In the genomic region with DNA sequence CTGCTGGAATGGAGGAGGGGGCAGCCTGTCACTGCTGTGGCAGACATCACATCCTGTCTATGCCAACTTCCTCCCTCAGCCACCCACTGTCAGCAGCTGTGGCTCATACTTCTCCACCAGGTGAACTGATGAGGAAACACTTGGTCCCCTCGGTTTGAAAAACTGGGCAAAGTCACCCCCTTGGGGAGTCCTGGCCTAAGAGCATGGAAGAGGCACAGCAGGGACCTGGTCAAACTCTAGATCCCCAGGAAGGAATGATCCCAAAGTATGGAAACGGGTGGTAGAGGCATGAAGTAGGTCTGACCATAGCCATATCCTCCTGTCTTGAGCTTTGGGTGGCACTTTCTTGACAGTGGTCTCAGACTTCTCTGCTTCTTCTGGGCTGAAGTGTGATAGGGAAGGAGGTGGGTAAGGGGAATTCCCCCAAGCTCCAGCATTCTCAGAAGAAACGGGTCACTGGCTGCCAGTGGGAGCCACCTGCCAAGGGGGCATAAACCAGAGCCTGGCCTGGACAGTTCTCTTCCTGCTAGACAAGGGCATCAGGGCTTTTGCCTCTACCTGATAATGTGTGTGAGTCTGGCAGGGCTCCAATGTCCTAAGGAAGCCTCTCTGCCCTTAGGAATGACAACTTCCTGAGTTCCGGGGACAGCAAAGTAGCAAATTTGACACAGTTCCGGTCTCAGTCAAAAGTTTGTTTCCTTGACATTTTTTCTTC, we compare ENCODE assay signal across 8 cellular contexts. TPM values are rescaled to one million over a fixed set of nuclear protein-coding genes. Genes with fewer than 3 reads are reported as not detected.
DNase-seq lines count a peak whose midpoint lies in the region; ATAC-seq, FAIRE-seq and TF ChIP-seq lines count a peak whose summit lies in the region.

No MANE protein-coding gene starts in this region.

- H3K4me1 Mint-ChIP-seq in CD8-positive, alpha-beta T cell (ENCODE audit: low read depth) = peaks cover 97% of the 10 kb centered on the region
- H3K4me1 Mint-ChIP-seq in T-helper 2 cell treated with Interferon-gamma antibody and Interleukin-4, amounts not matched to agents 5 μg/mL and 100 μg/mL, for 36 hours (ENCODE audit: low read depth) = peaks cover 68% of the 10 kb centered on the region

- no peaks in the 10 kb centered on the region for H3K27me3 ChIP-seq in CD8-positive, alpha-beta T cell (ENCODE audit: insufficient read depth, low read length)
- H3K27me3 ChIP-seq in small intestine (ENCODE audit: control insufficient read depth in 2 of 2, insufficient read depth in 2 of 2, low read length in 2 of 2) = no peaks in the 10 kb centered on the region

- ATAC-seq in CD8-positive, alpha-beta T cell = peak; percentile 91

- POLR2A ChIA-PET in CD8-positive, alpha-beta T cell (lab: Charles Lee) = interaction anchor here (0.7 to 4.4 kb wide), 14 partner anchors 8 to 70 kb away, joined by 3 to 25 read pairs (median 5); a partner anchor contains a TSS

- no peaks in the 10 kb centered on the region for H3K27me3 Mint-ChIP-seq in CD8-positive, alpha-beta T cell (ENCODE audit: low read depth)
- H3K27me3 Mint-ChIP-seq in T-helper 2 cell treated with Interferon-gamma antibody and Interleukin-4, amounts not matched to agents 5 μg/mL and 100 μg/mL, for 36 hours (ENCODE audit: low read depth) = no peaks in the 10 kb centered on the region

- peak overlapping the region; percentile 50 for H3K27ac ChIP-seq in CD8-positive, alpha-beta T cell (ENCODE audit: low read depth, low read length)
- H3K27ac ChIP-seq in small intestine (ENCODE audit: low read depth in 1 of 2, low read length in 1 of 2) = peak overlapping the region in 1 of 2 donors; percentile 94

- peak; percentile 34 to 80 (median 68) for DNase-seq in CD8-positive, alpha-beta T cell
- no peak for DNase-seq in T-helper 2 cell treated with Interferon-gamma antibody and Interleukin-4, amounts not matched to agents 5 μg/mL and 100 μg/mL, for 36 hours (ENCODE audit: low spot score)
- peak; percentile 74 for DNase-seq in central memory CD4-positive, alpha-beta T cell
- DNase-seq in small intestine (peak; percentile 16), A172 (ENCODE audit: low spot score) (no peak), NCI-H1930 (lab: John Stamatoyannopoulos, UW) (no peak), NCI-H510A (lab: John Stamatoyannopoulos, UW) (no peak), GM19238 (ENCODE audit: insufficient read length, low spot score) (no peak)

- no peak for FAIRE-seq in small intestine (lab: Jason Lieb, UNC)

- peak overlapping the region; percentile 98 for H3K27ac Mint-ChIP-seq in CD8-positive, alpha-beta T cell
- peak overlapping the region; percentile 84 for H3K27ac Mint-ChIP-seq in T-helper 2 cell treated with Interferon-gamma antibody and Interleukin-4, amounts not matched to agents 5 μg/mL and 100 μg/mL, for 36 hours

- WGBS in small intestine, 3 donors = 45 to 61% (median 58%) methylated on average over 5 of the region's 5 CpGs

- H3K4me1 ChIP-seq in CD8-positive, alpha-beta T cell (ENCODE audit: insufficient read depth, low read length) = peaks cover 78% of the 10 kb centered on the region
- peaks cover 0 to 19% of the 10 kb centered on the region in 2 donors for H3K4me1 ChIP-seq in small intestine (ENCODE audit: control insufficient read depth in 2 of 2, insufficient read depth in 1 of 2, low read depth in 1 of 2, low read length in 1 of 2)

- H3K4me3 Mint-ChIP-seq in CD8-positive, alpha-beta T cell = peak overlapping the region; percentile 75
- peak overlapping the region; percentile 49 for H3K4me3 Mint-ChIP-seq in T-helper 2 cell treated with Interferon-gamma antibody and Interleukin-4, amounts not matched to agents 5 μg/mL and 100 μg/mL, for 36 hours

- H3K9me3 ChIP-seq in CD8-positive, alpha-beta T cell (ENCODE audit: low read length) = no peaks in the 10 kb centered on the region
- H3K9me3 ChIP-seq in small intestine (ENCODE audit: control insufficient read depth, low read depth) = no peaks in the 10 kb centered on the region

- H3K36me3 Mint-ChIP-seq in CD8-positive, alpha-beta T cell = peaks cover 11% of the 10 kb centered on the region
- peaks cover 6% of the 10 kb centered on the region for H3K36me3 Mint-ChIP-seq in T-helper 2 cell treated with Interferon-gamma antibody and Interleukin-4, amounts not matched to agents 5 μg/mL and 100 μg/mL, for 36 hours (ENCODE audit: low read depth)

- H3K9me3 Mint-ChIP-seq in CD8-positive, alpha-beta T cell = no peaks in the 10 kb centered on the region
- H3K9me3 Mint-ChIP-seq in T-helper 2 cell treated with Interferon-gamma antibody and Interleukin-4, amounts not matched to agents 5 μg/mL and 100 μg/mL, for 36 hours = no peaks in the 10 kb centered on the region

- CTCF ChIA-PET in CD8-positive, alpha-beta T cell (lab: Charles Lee) = interaction anchor here (0.9 to 7.0 kb wide), 6 partner anchors 9 to 107 kb away, joined by 3 to 65 read pairs (median 6); a partner anchor contains a TSS

- intact Hi-C loops in CD8-positive, alpha-beta T cell (cut with DNase I, micrococcal nuclease) = loop anchor here (1.0 to 5.0 kb wide), 6 partner anchors 8 to 1764 kb away; a partner anchor contains a TSS

- peak overlapping the region; percentile 7 for H3K4me3 ChIP-seq in CD8-positive, alpha-beta T cell (ENCODE audit: low read depth, low read length)
- no peak overlapping the region for H3K4me3 ChIP-seq in small intestine (ENCODE audit: low read depth in 1 of 2, low read length in 2 of 2)

- no peak for TF ChIP-seq CTCF in CD8-positive, alpha-beta T cell (IDR thresholded peaks at IDR 0.05)

- H3K36me3 ChIP-seq in CD8-positive, alpha-beta T cell (ENCODE audit: insufficient read depth, low read length) = no peaks in the 10 kb centered on the region
- no peaks in the 10 kb centered on the region for H3K36me3 ChIP-seq in small intestine (ENCODE audit: control insufficient read depth in 2 of 2, insufficient read depth in 2 of 2, low read length in 2 of 2)

RNA-seq across cellular contexts. Expression of a gene that starts 36.0 kb away (rescaled TPM):
- total RNA-seq in CD8-positive, alpha-beta T cell = 10 to 100 TPM; 27.9 to 31.9 TPM
- polyA plus RNA-seq in small intestine = 1 to 10 TPM in 2 of 3 donors, under 1 TPM in 1; 0.89 to 4.6 (median 3.5) TPM
- 16.4 and 16.6 TPM in 2 replicates for total RNA-seq in A172 (2014; rRNA removed; shearing (Covaris generic))

RNA-seq across cellular contexts. Expression of a gene that starts 47.8 kb away (rescaled TPM):
- 1 to 10 TPM; 3.4 to 4.2 TPM for total RNA-seq in CD8-positive, alpha-beta T cell
- polyA plus RNA-seq in small intestine = 1 to 10 TPM; 2.5 to 9.7 (median 3.2) TPM
- 9.1 and 13.9 TPM in 2 replicates for total RNA-seq in A172 (2014; rRNA removed; shearing (Covaris generic))

Comparison
In these comparisons a context has a peak if more than half of its experiments do, and no peak if none do; other contexts are left out.
1. DNase-seq: peak in CD8-positive, alpha-beta T cell (7 of 7), central memory CD4-positive, alpha-beta T cell (single experiment) and small intestine (single experiment); none in T-helper 2 cell treated with Interferon-gamma antibody and Interleukin-4, amounts not matched to agents 5 μg/mL and 100 μg/mL, for 36 hours (single experiment), A172 (single experiment), NCI-H1930 (0 of 2), NCI-H510A (single experiment) and GM19238 (single experiment).